ENCODE assay signal across 6 cellular contexts in the genomic region with DNA sequence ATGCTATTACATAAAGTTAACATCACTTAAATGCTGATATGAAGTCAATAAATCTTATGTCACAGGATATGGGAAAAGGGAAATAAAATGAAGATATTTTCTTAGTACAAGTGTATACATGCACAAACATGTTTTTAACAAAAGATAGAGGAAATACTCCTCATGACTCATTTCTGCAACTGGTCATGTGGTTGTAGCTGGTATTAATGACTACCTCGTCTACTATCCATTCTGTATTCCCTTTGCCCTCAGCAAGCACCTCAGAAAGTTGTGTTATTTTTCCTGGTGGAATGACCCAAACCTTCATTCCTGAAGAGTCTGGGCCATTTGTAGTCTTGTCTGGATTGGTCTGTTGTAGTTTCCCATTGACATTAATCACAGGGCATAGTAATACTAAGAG.
DNase-seq lines count a peak whose midpoint lies in the region; ATAC-seq, FAIRE-seq and TF ChIP-seq lines count a peak whose summit lies in the region.
"Not testable (repeated sequence)": the region's sequence is repeated elsewhere in the genome, so short reads cannot be mapped to it uniquely, and the experiment has no call there.

No MANE protein-coding gene starts in this region.

- not testable (repeated sequence) for H3K36me3 ChIP-seq in bronchial epithelial cell (ENCODE audit: control insufficient read depth, insufficient read depth, low read length)

- peak; percentile 57 for ATAC-seq in esophagus mucosa

- FAIRE-seq in bronchial epithelial cell (lab: Jason Lieb, UNC) = not testable (repeated sequence)

- not testable (repeated sequence) for H3K27me3 ChIP-seq in bronchial epithelial cell (ENCODE audit: control insufficient read depth, insufficient read depth, low read length)

- not testable (repeated sequence) for TF ChIP-seq CTCF in bronchial epithelial cell (IDR thresholded peaks at IDR 0.05; ENCODE audit: insufficient read depth, low read length, severe bottlenecking)

- DNase-seq in ELR (ENCODE audit: low read depth) = peak; percentile 2
- DNase-seq in LHCN-M2 (ENCODE audit: low read depth) = peak; percentile 13
- peak; percentile 4 for DNase-seq in amniotic epithelial cell (ENCODE audit: low read depth)
- peak; percentile 87 for DNase-seq in bronchial epithelial cell (ENCODE audit: low read depth)
- peak; percentile 23 for DNase-seq in iris pigment epithelial cell (ENCODE audit: low read depth)

- not testable (repeated sequence) for H3K4me3 ChIP-seq in bronchial epithelial cell (ENCODE audit: low read depth, low read length)

Comparison
In these comparisons a context has a peak if more than half of its experiments do, and no peak if none do; other contexts are left out.
1. DNase-seq: peak in every context shown above with its lines; median percentile 87 in bronchial epithelial cell; 23 in iris pigment epithelial cell; 13 in LHCN-M2; 4 in amniotic epithelial cell; 2 in ELR.